In genomic region chr5:126100767-126101166, GRCh38 we compare ENCODE assay signal across 12 cellular contexts.
DNase-seq lines count a peak whose midpoint lies in the region; ATAC-seq and TF ChIP-seq lines count a peak whose summit lies in the region.
"Had no signal": no experiment of that assay in that cellular context is flagged by ENCODE, and none has a peak within 500 bp of the region (broad histone marks: within the 10 kb centered on the region; RNA-seq: fewer than 3 reads in every experiment).

No MANE protein-coding gene starts in this region.

- H2BK15ac ChIP-seq in mesenchymal stem cell (ENCODE audit: low read depth, poor library complexity, severe bottlenecking): no peak overlapping the region

- H3K9ac ChIP-seq in mesenchymal stem cell (ENCODE audit: low read length): no peak overlapping the region

- H3K4me1 Mint-ChIP-seq in chondrocyte (ENCODE audit: low read depth): peaks cover 19% of the 10 kb centered on the region
- peaks cover 10% of the 10 kb centered on the region for H3K4me1 Mint-ChIP-seq in osteocyte (ENCODE audit: unreplicated experiment)
- H3K4me1 Mint-ChIP-seq: IgD-negative memory B cell had no signal

- H3K4ac ChIP-seq in mesenchymal stem cell (ENCODE audit: low read depth in 1 of 2, low read length in 2 of 2): no peak overlapping the region

- H3K4me2 ChIP-seq in mesenchymal stem cell (ENCODE audit: low read length, poor library complexity, severe bottlenecking): no peak overlapping the region

- H4K8ac ChIP-seq in mesenchymal stem cell (ENCODE audit: low read length): no peak overlapping the region

- no peak overlapping the region for H2BK120ac ChIP-seq in mesenchymal stem cell (ENCODE audit: low read depth, low read length)

- TF ChIP-seq CTCF in chondrocyte (IDR thresholded peaks at IDR 0.05) (peak; percentile 41), osteocyte (IDR thresholded peaks at IDR 0.05) (peak; percentile 23)

- no peak overlapping the region for H3K18ac ChIP-seq in mesenchymal stem cell (ENCODE audit: low read depth in 1 of 2, low read length in 2 of 2)

- H3K36me3 Mint-ChIP-seq in chondrocyte (ENCODE audit: low read depth): no peaks in the 10 kb centered on the region
- no peaks in the 10 kb centered on the region for H3K36me3 Mint-ChIP-seq in osteocyte (ENCODE audit: unreplicated experiment)
- H3K36me3 Mint-ChIP-seq: IgD-negative memory B cell had no signal

- H3K27ac Mint-ChIP-seq in chondrocyte (ENCODE audit: unreplicated experiment) (no peak overlapping the region), osteocyte (ENCODE audit: unreplicated experiment) (no peak overlapping the region)

- 75% methylated on average over 1 of the region's 5 CpGs for WGBS in mesenchymal stem cell

- no peak overlapping the region for H3K27ac ChIP-seq in mesenchymal stem cell (ENCODE audit: low read length, poor library complexity, severe bottlenecking)
- H3K27ac ChIP-seq: gastrocnemius medialis had no signal

- H3K36me3 ChIP-seq in mesenchymal stem cell (ENCODE audit: control insufficient read depth in 1 of 2, insufficient read depth in 2 of 2, low read depth in 1 of 2, low read length in 2 of 2): no peaks in the 10 kb centered on the region
- H3K36me3 ChIP-seq: gastrocnemius medialis had no signal

- no peaks in the 10 kb centered on the region for H3K27me3 ChIP-seq in mesenchymal stem cell (ENCODE audit: control insufficient read depth in 1 of 2, insufficient read depth in 1 of 2, low read length in 2 of 2)
- H3K27me3 ChIP-seq: gastrocnemius medialis had no signal

- H3K9me3 ChIP-seq in mesenchymal stem cell (ENCODE audit: control insufficient read depth, low read length): no peaks in the 10 kb centered on the region
- H3K9me3 ChIP-seq: gastrocnemius medialis had no signal

- H3K27me3 Mint-ChIP-seq in chondrocyte (ENCODE audit: low read depth) (no peaks in the 10 kb centered on the region), osteocyte (ENCODE audit: unreplicated experiment) (peaks cover 3% of the 10 kb centered on the region)
- H3K27me3 Mint-ChIP-seq: IgD-negative memory B cell had no signal

- H4K91ac ChIP-seq in mesenchymal stem cell (ENCODE audit: low read length): no peak overlapping the region

- H2AFZ ChIP-seq in mesenchymal stem cell (ENCODE audit: low read depth, low read length): no peak overlapping the region

- no peak overlapping the region for H3K23ac ChIP-seq in mesenchymal stem cell (ENCODE audit: low read length in 2 of 2)

- DNase-seq in DMS 273 (lab: John Stamatoyannopoulos, UW; ENCODE audit: unreplicated experiment) (peak; percentile 28), DMS 273 treated with DMSO at 0.1 percent for 48 hours (lab: John Stamatoyannopoulos, UW) (no peak), HuH-7 (ENCODE audit: low spot score) (peak; percentile 18), chondrocyte (ENCODE audit: low spot score) (no peak), osteocyte (ENCODE audit: extremely low spot score, unreplicated experiment) (no peak), mesenchymal stem cell (no peak), DMS114 treated with DMSO at 0.1 percent for 48 hours (lab: John Stamatoyannopoulos, UW; ENCODE audit: unreplicated experiment) (no peak)
- DNase-seq: aorta, gastrocnemius medialis, NCI-H524 had no signal

- no peaks in the 10 kb centered on the region for H3K79me1 ChIP-seq in mesenchymal stem cell (replicated peaks; ENCODE audit: low read length, poor library complexity, severe bottlenecking)

- no peak overlapping the region for H2BK5ac ChIP-seq in mesenchymal stem cell (ENCODE audit: low read depth, low read length, poor library complexity, severe bottlenecking)

- H3K4me3 ChIP-seq in mesenchymal stem cell (ENCODE audit: insufficient read depth in 1 of 2, low read depth in 1 of 2, low read length in 2 of 2): no peak overlapping the region
- H3K4me3 ChIP-seq: gastrocnemius medialis had no signal

- no peak overlapping the region for H2AK5ac ChIP-seq in mesenchymal stem cell (ENCODE audit: low read length, severe bottlenecking)

- no peak for ATAC-seq in GM21717 (IDR thresholded peaks at IDR 0.05; ENCODE audit: unreplicated experiment)
- ATAC-seq: gastrocnemius medialis had no signal

- no peak overlapping the region for H3K4me3 Mint-ChIP-seq in chondrocyte (ENCODE audit: unreplicated experiment)
- no peak overlapping the region for H3K4me3 Mint-ChIP-seq in osteocyte (ENCODE audit: unreplicated experiment)
- H3K4me3 Mint-ChIP-seq: IgD-negative memory B cell had no signal

- H3K9me3 Mint-ChIP-seq in chondrocyte (ENCODE audit: low read depth): peaks cover 3% of the 10 kb centered on the region
- H3K9me3 Mint-ChIP-seq in osteocyte (ENCODE audit: unreplicated experiment): no peaks in the 10 kb centered on the region

- no peak overlapping the region for H2BK12ac ChIP-seq in mesenchymal stem cell (ENCODE audit: low read length in 2 of 2)

- H3K4me1 ChIP-seq in mesenchymal stem cell (ENCODE audit: control insufficient read depth, insufficient read depth, low read depth, low read length): no peaks in the 10 kb centered on the region
- H3K4me1 ChIP-seq: gastrocnemius medialis had no signal

- H3K14ac ChIP-seq in mesenchymal stem cell (ENCODE audit: low read length in 2 of 2): no peak overlapping the region

Comparison
In these comparisons a context has a peak if more than half of its experiments do, and no peak if none do; other contexts are left out.
1. DNase-seq: peak in DMS 273 (single experiment) and HuH-7 (single experiment); none in DMS 273 treated with DMSO at 0.1 percent for 48 hours (single experiment), chondrocyte (single experiment), osteocyte (single experiment), mesenchymal stem cell (single experiment) and DMS114 treated with DMSO at 0.1 percent for 48 hours (single experiment).